In genomic region chr6:170555305-170555704, GRCh38 we compare ENCODE assay signal across 11 cellular contexts. TPM values are rescaled to one million over a fixed set of nuclear protein-coding genes. Genes with fewer than 3 reads are reported as not detected.
DNase-seq lines count a peak whose midpoint lies in the region; ATAC-seq and TF ChIP-seq lines count a peak whose summit lies in the region.
"Had no signal": no experiment of that assay in that cellular context is flagged by ENCODE, and none has a peak within 500 bp of the region (broad histone marks: within the 10 kb centered on the region; RNA-seq: fewer than 3 reads in every experiment).

No MANE protein-coding gene starts in this region.

- peaks cover 4 to 15% of the 10 kb centered on the region in 2 experiments; a peak in 2 of 4 replicates for H3K79me1 ChIP-seq in IMR-90 (ENCODE audit: low read depth in 1 of 2, low read length in 2 of 2)

- H2BK15ac ChIP-seq in IMR-90 (ENCODE audit: low read depth, low read length) = no peak overlapping the region

- no peak overlapping the region for H2BK5ac ChIP-seq in IMR-90 (ENCODE audit: low read depth, low read length, poor library complexity, severe bottlenecking)

- H3K4ac ChIP-seq in IMR-90 (ENCODE audit: low read depth, low read length) = no peak overlapping the region

- peak overlapping the region; percentile 95 for H3K4me2 ChIP-seq in IMR-90 (ENCODE audit: low read depth, low read length)

- H4K20me1 ChIP-seq in IMR-90 (ENCODE audit: insufficient read depth, low read length) = peaks cover 23% of the 10 kb centered on the region

- no peak overlapping the region for H2BK20ac ChIP-seq in IMR-90 (ENCODE audit: low read depth, low read length)

- peak overlapping the region; percentile 60 for H3K4me3 ChIP-seq in A673 (ENCODE audit: low read depth, low read length, poor library complexity, severe bottlenecking)
- peak overlapping the region; percentile 70 for H3K4me3 ChIP-seq in IMR-90 (ENCODE audit: insufficient read depth, low read depth, low read length)
- peak overlapping the region; percentile 94 for H3K4me3 ChIP-seq in coronary artery
- peak overlapping the region; percentile 81 to 94 for H3K4me3 ChIP-seq in muscle layer of colon (ENCODE audit: low read depth in 1 of 2, low read length in 2 of 2)

- dilution Hi-C loops in IMR-90 (cut with HindIII; ENCODE audit: low sequenced_read_pairs, unreplicated experiment) = no loop called here

- H2AK5ac ChIP-seq in IMR-90 (ENCODE audit: low read depth, low read length) = no peak overlapping the region

- no peak overlapping the region for H3K18ac ChIP-seq in IMR-90 (ENCODE audit: low read depth, low read length)

- H2AK9ac ChIP-seq in IMR-90 (replicated peaks; ENCODE audit: low read depth, low read length, poor library complexity) = no peak overlapping the region

- H4K91ac ChIP-seq in IMR-90 (ENCODE audit: insufficient read depth, low read depth, low read length) = no peak overlapping the region

- BruUV-seq in A673 (replicated peaks; lab: Mats Ljungman, UMichigan) = no TSS peak
- BruUV-seq in IMR-90 (replicated peaks; lab: Mats Ljungman, UMichigan) = no TSS peak

- no peak for ATAC-seq in IMR-90 (ENCODE audit: low read depth)
- no peak for ATAC-seq in omental fat pad (ENCODE audit: low FRiP score)
- no peak for ATAC-seq in activated CD4-positive, CD25-positive, alpha-beta regulatory T cell treated with anti-CD3 and anti-CD28 coated beads, Interleukin-2, amount 50 U/mL, for 24 hours

- no peak overlapping the region for H2AFZ ChIP-seq in IMR-90 (replicated peaks; ENCODE audit: low read length, poor library complexity)

- no peaks in the 10 kb centered on the region for H3K9me1 ChIP-seq in IMR-90 (ENCODE audit: insufficient read depth, low read length)

- H3K9ac ChIP-seq in IMR-90 (ENCODE audit: low read depth, low read length) (peak overlapping the region; percentile 93; the same call in 1 of the 2 replicates), muscle layer of colon (ENCODE audit: low read length) (peak overlapping the region; percentile 97)

- 48% methylated on average over 2 of the region's 3 CpGs; no CpG with 5 or more reads in 1 of the 2 experiments for WGBS in IMR-90 (ENCODE audit: extremely low coverage in 2 of 2, insufficient read length in 1 of 2), 2 experiments

- CTCF ChIA-PET in A673 (lab: Charles Lee) = no interaction called here
- CTCF ChIA-PET in IMR-90 (lab: Yijun Ruan, JAX) = no interaction called here

- no peak overlapping the region for H4K5ac ChIP-seq in IMR-90 (ENCODE audit: low read depth, low read length)

- DNase-seq in A673 (ENCODE audit: low spot score) = no peak
- no peak for DNase-seq in IMR-90
- DNase-seq in coronary artery (ENCODE audit: low spot score) = no peak
- DNase-seq in NCI-H1930 (lab: John Stamatoyannopoulos, UW) = no peak
- no peak for DNase-seq in omental fat pad (ENCODE audit: low spot score)
- DNase-seq in stimulated activated CD8-positive, alpha-beta memory T cell treated with anti-CD3 and anti-CD28 coated beads, Interleukin-4, amount 100 ng/mL, for 48 hours = no peak
- DNase-seq: activated T-cell treated with anti-CD3 and anti-CD28 coated beads, Interleukin-2, amount 50 U/mL, for 48 hours; effector CD8-positive, alpha-beta T cell; NCI-H1436 treated with DMSO at 0.1 percent for 48 hours had no signal

- in situ Hi-C loops in IMR-90 (cut with MboI; ENCODE audit: low sequenced_read_pairs) = no loop called here

- TF ChIP-seq CTCF in A673 (conservative IDR thresholded peaks at IDR 0.05; ENCODE audit: low read depth, low read length) = no peak
- no peak for TF ChIP-seq CTCF in IMR-90 (conservative IDR thresholded peaks at IDR 0.05; ENCODE audit: low read depth, low read length)
- no peak for TF ChIP-seq CTCF in coronary artery (IDR thresholded peaks at IDR 0.05)
- no peak for TF ChIP-seq CTCF in omental fat pad (IDR thresholded peaks at IDR 0.05)

- H3K23ac ChIP-seq in IMR-90 (ENCODE audit: low read depth, low read length) = no peak overlapping the region

- H3K36me3 ChIP-seq in A673 (ENCODE audit: insufficient read depth, low read length, poor library complexity, severe bottlenecking) (peaks cover 17% of the 10 kb centered on the region), IMR-90 (ENCODE audit: control insufficient read depth, insufficient read depth, low read length) (peaks cover 4% of the 10 kb centered on the region), muscle layer of colon (ENCODE audit: insufficient read depth, low read length) (peaks cover 6% of the 10 kb centered on the region)

- TF ChIP-seq RAD21 in IMR-90 (IDR thresholded peaks at IDR 0.05; ENCODE audit: low read length) = no peak

- POLR2A ChIA-PET in A673 (lab: Charles Lee; ENCODE audit: low non-redundant PET) = no interaction called here
- POLR2A ChIA-PET in IMR-90 (lab: Charles Lee; ENCODE audit: unreplicated experiment) = no interaction called here

- H3K27ac ChIP-seq in A673 (ENCODE audit: low read depth, low read length, poor library complexity, severe bottlenecking) = peak overlapping the region; percentile 94
- H3K27ac ChIP-seq in IMR-90 (ENCODE audit: insufficient read depth, low read length) = no peak overlapping the region
- H3K27ac ChIP-seq in coronary artery = no peak overlapping the region
- H3K27ac ChIP-seq in muscle layer of colon (ENCODE audit: low read depth, low read length) = no peak overlapping the region

- no peak overlapping the region for H2BK120ac ChIP-seq in IMR-90 (ENCODE audit: low read depth, low read length)

- H3K14ac ChIP-seq in IMR-90 (replicated peaks; ENCODE audit: low read depth, low read length) = no peak overlapping the region

- no peak for TF ChIP-seq POLR2A in IMR-90 (IDR thresholded peaks at IDR 0.05; ENCODE audit: low read depth, low read length)

- H3K56ac ChIP-seq in IMR-90 (ENCODE audit: extremely low read depth, insufficient read depth, low read length) = no peak overlapping the region

- H3K4me1 ChIP-seq in A673 (ENCODE audit: insufficient read depth, low read length, poor library complexity, severe bottlenecking) = peaks cover 25% of the 10 kb centered on the region
- H3K4me1 ChIP-seq in IMR-90 (ENCODE audit: control insufficient read depth, insufficient read depth, low read length) = no peaks in the 10 kb centered on the region; the same call in 1 of the 2 replicates
- peaks cover 29% of the 10 kb centered on the region for H3K4me1 ChIP-seq in muscle layer of colon (ENCODE audit: insufficient read depth, low read length)

- H3K9me3 ChIP-seq in A673 (ENCODE audit: low read depth, low read length, poor library complexity, severe bottlenecking) (no peaks in the 10 kb centered on the region), IMR-90 (ENCODE audit: control insufficient read depth, insufficient read depth, low read length) (no peaks in the 10 kb centered on the region), muscle layer of colon (ENCODE audit: low read length) (no peaks in the 10 kb centered on the region)

- no peak overlapping the region; a peak in 1 of 4 replicates for H4K8ac ChIP-seq in IMR-90 (ENCODE audit: low read depth in 2 of 2, low read length in 2 of 2)

- intact Hi-C loops in A673 (cut with micrococcal nuclease; ENCODE audit: unreplicated experiment) = no loop called here
- intact Hi-C loops in IMR-90 (cut with micrococcal nuclease) = no loop called here

- H3K27me3 ChIP-seq in A673 (replicated peaks; ENCODE audit: insufficient read depth, low read depth, low read length, poor library complexity) = no peaks in the 10 kb centered on the region
- no peaks in the 10 kb centered on the region for H3K27me3 ChIP-seq in IMR-90 (ENCODE audit: control insufficient read depth, insufficient read depth, low read length)
- no peaks in the 10 kb centered on the region for H3K27me3 ChIP-seq in muscle layer of colon (ENCODE audit: control insufficient read depth in 1 of 2, insufficient read depth in 2 of 2, low read length in 2 of 2)

TF ChIP-seq in IMR-90, 13 proteins besides CTCF, POLR2A, EP300 and RAD21 (continues in another document):
- no peak for TF ChIP-seq NFE2L2 (IDR thresholded peaks at IDR 0.05; ENCODE audit: low read depth, low read length)
- TF ChIP-seq, protein P1, sequence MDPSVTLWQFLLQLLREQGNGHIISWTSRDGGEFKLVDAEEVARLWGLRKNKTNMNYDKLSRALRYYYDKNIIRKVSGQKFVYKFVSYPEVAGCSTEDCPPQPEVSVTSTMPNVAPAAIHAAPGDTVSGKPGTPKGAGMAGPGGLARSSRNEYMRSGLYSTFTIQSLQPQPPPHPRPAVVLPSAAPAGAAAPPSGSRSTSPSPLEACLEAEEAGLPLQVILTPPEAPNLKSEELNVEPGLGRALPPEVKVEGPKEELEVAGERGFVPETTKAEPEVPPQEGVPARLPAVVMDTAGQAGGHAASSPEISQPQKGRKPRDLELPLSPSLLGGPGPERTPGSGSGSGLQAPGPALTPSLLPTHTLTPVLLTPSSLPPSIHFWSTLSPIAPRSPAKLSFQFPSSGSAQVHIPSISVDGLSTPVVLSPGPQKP (IDR thresholded peaks at IDR 0.05; ENCODE audit: borderline replicate concordance, low read depth, low read length) = no peak
- TF ChIP-seq MAZ (IDR thresholded peaks at IDR 0.05; ENCODE audit: borderline replicate concordance, low read depth, low read length) = no peak
- no peak for TF ChIP-seq MXI1 (IDR thresholded peaks at IDR 0.05; ENCODE audit: borderline replicate concordance, low read depth, low read length)
- no peak for TF ChIP-seq RCOR1 (IDR thresholded peaks at IDR 0.05; ENCODE audit: insufficient replicate concordance, low read length)
- no peak for TF ChIP-seq CHD1 (IDR thresholded peaks at IDR 0.05; ENCODE audit: low read depth, low read length)
- no peak for TF ChIP-seq CEBPB (IDR thresholded peaks at IDR 0.05; ENCODE audit: low read depth, low read length)
- TF ChIP-seq MAFK (IDR thresholded peaks at IDR 0.05; ENCODE audit: low read depth, low read length) = no peak
- TF ChIP-seq RFX5 (IDR thresholded peaks at IDR 0.05; ENCODE audit: low read depth, low read length) = no peak

RNA-seq across cellular contexts. Expression of gene TBP, which starts 1.1 kb away (rescaled TPM):
- total RNA-seq in A673 (2021) = 21.7 and 23.7 TPM in 2 replicates
- total RNA-seq in IMR-90 (2012; rRNA removed) = 8.8 and 12.2 TPM in 2 replicates
- polyA plus RNA-seq in IMR-90 (2012; rRNA removed) = 11.9 and 12.5 TPM in 2 replicates
- 21.1 and 33.4 TPM in 2 replicates for polyA plus RNA-seq in IMR-90 (2012; cell fraction: cytosol; rRNA removed)
- 67.2 and 70.9 TPM in 2 replicates for polyA plus RNA-seq in IMR-90 (2012; cell fraction: nucleus; rRNA removed; ENCODE audit: low replicate concordance)
- total RNA-seq in omental fat pad = 10 to 100 TPM; 11.4 to 20.1 (median 19.9) TPM

RNA-seq across cellular contexts. Expression of gene PSMB1, which starts 2.2 kb away (rescaled TPM):
- total RNA-seq in A673 (2021) = 356 and 358 TPM in 2 replicates
- total RNA-seq in IMR-90 (2012; rRNA removed) = 508 and 560 TPM in 2 replicates
- polyA plus RNA-seq in IMR-90 (2012; rRNA removed) = 450 and 471 TPM in 2 replicates
- 194 and 327 TPM in 2 replicates for polyA plus RNA-seq in IMR-90 (2012; cell fraction: cytosol; rRNA removed)
- 50.4 and 220 TPM in 2 replicates for polyA plus RNA-seq in IMR-90 (2012; cell fraction: nucleus; rRNA removed; ENCODE audit: low replicate concordance)
- 100 to 1,000 TPM; 187 to 269 (median 218) TPM for total RNA-seq in omental fat pad

RNA-seq across cellular contexts. Expression of gene PDCD2, which starts 29.1 kb away (rescaled TPM):
- total RNA-seq in A673 (2021) (101 and 123 TPM in 2 replicates), IMR-90 (2012; rRNA removed) (46.1 and 50.3 TPM in 2 replicates), omental fat pad (10 to 100 TPM; 56.4 to 72.8 (median 60.5) TPM)
- polyA plus RNA-seq in IMR-90 (2012; rRNA removed) = 45.2 and 48.8 TPM in 2 replicates
- polyA plus RNA-seq in IMR-90 (2012; cell fraction: cytosol; rRNA removed) = 15.4 and 40.9 TPM in 2 replicates
- 34.6 and 46.8 TPM in 2 replicates for polyA plus RNA-seq in IMR-90 (2012; cell fraction: nucleus; rRNA removed; ENCODE audit: low replicate concordance)
